Comparison of ENCODE assay signal across 17 cellular contexts in genomic region chr6:133749427-133749826, GRCh38.
"Had no signal": no experiment of that assay in that cellular context is flagged by ENCODE, and none has a peak within 500 bp of the region (broad histone marks: within the 10 kb centered on the region; RNA-seq: fewer than 3 reads in every experiment).

No MANE protein-coding gene starts in this region.

- H3K4me1 ChIP-seq: gastrocnemius medialis, left lung, pancreas, stomach, uterus had no signal

- H3K9me3 ChIP-seq: gastrocnemius medialis, left lung, pancreas, stomach, uterus had no signal

- H3K36me3 ChIP-seq: gastrocnemius medialis, left lung, pancreas, stomach, uterus had no signal

- H3K4me3 ChIP-seq: dorsolateral prefrontal cortex, gastrocnemius medialis, left lung, pancreas, stomach, uterus had no signal

- DNase-seq: cortex of kidney; dorsolateral prefrontal cortex; effector CD8-positive, alpha-beta T cell; gastrocnemius medialis; islet precursor cell; left lung; mesendoderm; naive B cell; occipital lobe; pancreas; small intestine; stimulated activated CD4-positive, alpha-beta T cell treated with anti-CD3 and anti-CD28 coated beads, Interleukin-12 subunit alpha, Interleukin-12 subunit beta, amount 100 ng/mL, for 4 hours; stimulated activated naive CD4-positive, alpha-beta T cell; stomach; substantia nigra; trophoblast cell; uterus had no signal

- H3K27ac ChIP-seq: dorsolateral prefrontal cortex, gastrocnemius medialis, left lung, pancreas, uterus had no signal

- H3K27me3 ChIP-seq: gastrocnemius medialis, left lung, pancreas, stomach, uterus had no signal
